26 cellular contexts compared by ENCODE assay signal in the genomic region with DNA sequence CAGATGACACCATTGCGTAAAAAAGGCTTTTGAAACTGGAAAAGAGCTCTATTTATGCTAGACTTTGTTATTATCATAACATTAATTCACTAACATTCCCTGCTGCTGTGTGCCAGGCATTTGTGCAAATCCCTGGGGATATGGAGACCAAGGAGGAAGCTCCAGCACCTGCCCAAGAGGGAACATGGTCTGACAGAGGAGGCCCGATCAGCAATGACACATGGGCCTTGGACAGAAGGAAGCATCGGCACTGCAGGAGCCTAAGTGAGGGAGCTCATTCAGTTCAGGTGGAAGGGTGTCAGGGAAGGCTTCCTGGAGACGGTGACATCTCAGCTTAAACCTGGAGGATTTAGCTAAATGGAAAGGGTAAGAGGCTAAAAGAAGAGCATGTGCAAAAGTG. TPM values are rescaled to one million over a fixed set of nuclear protein-coding genes. Genes with fewer than 3 reads are reported as not detected.
A peak's percentile ranks its signal among the peaks of the same experiment; 100 is the strongest.
DNase-seq lines count a peak whose midpoint lies in the region; ATAC-seq, FAIRE-seq and TF ChIP-seq lines count a peak whose summit lies in the region.
"Had no signal": no experiment of that assay in that cellular context is flagged by ENCODE, and none has a peak within 500 bp of the region (broad histone marks: within the 10 kb centered on the region; RNA-seq: fewer than 3 reads in every experiment).

No MANE protein-coding gene starts in this region.

- H4K91ac ChIP-seq in H1 (replicated peaks; ENCODE audit: insufficient read length, low read length): no peak overlapping the region

- FAIRE-seq in HepG2 (lab: Jason Lieb, UNC) (no peak), K562 (lab: Jason Lieb, UNC) (no peak), H1 (lab: Jason Lieb, UNC) (no peak)
- FAIRE-seq: A204.1, GM12878, GM19239, H54 had no signal

- H3K9me1 ChIP-seq in K562 (ENCODE audit: control insufficient read depth, insufficient read depth, low read length): no peaks in the 10 kb centered on the region

- in situ Hi-C loops in HepG2 (cut with HindIII; ENCODE audit: extremely low pct_ligation_motif_present, low pct_unique_long_range_greater_than_20kb) (no loop called here), K562 (cut with MboI) (no loop called here)

- H3K23me2 ChIP-seq in H1 (ENCODE audit: low read depth, low read length): peaks cover 7% of the 10 kb centered on the region; the same call in 1 of the 2 replicates

- 0 out of 2 replicates have a peak overlapping the region, but pooled peaks have one; percentile 60 for H2BK12ac ChIP-seq in H1 (ENCODE audit: low read depth, low read length)

- no peak for DNase-seq in HepG2 (ENCODE audit: low spot score)
- DNase-seq in right lobe of liver: no peak
- no peak for DNase-seq in K562 (ENCODE audit: extremely low read depth in 1 of 4, low spot score in 3 of 4)
- DNase-seq in H1 (ENCODE audit: low read depth in 1 of 2, low spot score in 2 of 2): no peak
- no peak for DNase-seq in coronary artery (ENCODE audit: low spot score)
- no peak for DNase-seq in AG08396 (ENCODE audit: low spot score)
- DNase-seq in putamen (ENCODE audit: low spot score): no peak
- no peak for DNase-seq in caudate nucleus (lab: John Stamatoyannopoulos, UW)
- DNase-seq: AML-193; BE2C; Calu3; CD4-positive, alpha-beta memory T cell; COR-L47; DMS53; DND-41; GDM1; HFFc6 had no signal

- no peak overlapping the region; the same call in 1 of the 2 replicates for H2AK5ac ChIP-seq in H1 (ENCODE audit: low read depth, low read length)

- H2BK20ac ChIP-seq in H1 (ENCODE audit: low read length): no peak overlapping the region; the same call in 1 of the 2 replicates

- H3K56ac ChIP-seq in H1 (replicated peaks; ENCODE audit: insufficient read length, low read depth, low read length): no peak overlapping the region

- TF ChIP-seq EP300 in HepG2 (IDR thresholded peaks at IDR 0.05; ENCODE audit: low read depth in 2 of 2, low read length in 2 of 2) (no peak), HepG2 (CRISPR knock-in tag; IDR thresholded peaks at IDR 0.05; ENCODE audit: borderline replicate concordance) (no peak), K562 (IDR thresholded peaks at IDR 0.05; ENCODE audit: low read length) (no peak), H1 (IDR thresholded peaks at IDR 0.05; ENCODE audit: borderline replicate concordance in 1 of 2, low read depth in 2 of 2, low read length in 2 of 2) (no peak)

- POLR2A ChIA-PET in HepG2 (lab: Yijun Ruan, JAX): interaction anchor here (0.8 to 1.2 kb wide), 4 partner anchors 9 to 14 kb away, joined by 3 to 11 read pairs (median 4); partner anchors contain the start of gene CAMK2N1
- POLR2A ChIA-PET in K562 (lab: Yijun Ruan, JAX): interaction anchor here (0.7 to 1.7 kb wide), 2 partner anchors 10 to 152 kb away, joined by 4 read pairs; no protein-coding TSS in a partner anchor
- POLR2A ChIA-PET in H1 (lab: Charles Lee; ENCODE audit: partially characterized antibody): interaction anchor here (1.7 kb wide), 1 partner anchor 10 kb away, joined by 4 read pairs; no protein-coding TSS in a partner anchor

- H3K79me1 ChIP-seq in H1 (ENCODE audit: low read depth, low read length): no peaks in the 10 kb centered on the region

- TF ChIP-seq RAD21 in HepG2 (CRISPR knock-in tag; IDR thresholded peaks at IDR 0.05): no peak
- no peak for TF ChIP-seq RAD21 in K562 (CRISPR knock-in tag; conservative IDR thresholded peaks at IDR 0.05 in 1 of 2, IDR thresholded peaks at IDR 0.05 in 1 of 2)
- TF ChIP-seq RAD21 in H1 (IDR thresholded peaks at IDR 0.05 in 1 of 2, conservative IDR thresholded peaks at IDR 0.05 in 1 of 2; ENCODE audit: low read depth in 2 of 2, low read length in 2 of 2): no peak

- peaks cover 2 to 8% of the 10 kb centered on the region in 2 experiments; a peak in 2 of 5 replicates for H3K27me3 ChIP-seq in HepG2 (ENCODE audit: control insufficient read depth in 1 of 2, insufficient read depth in 2 of 2, low read length in 2 of 2)
- no peaks in the 10 kb centered on the region for H3K27me3 ChIP-seq in right lobe of liver
- peaks cover 0 to 39% of the 10 kb centered on the region in 2 experiments; a peak in 3 of 5 replicates for H3K27me3 ChIP-seq in K562 (ENCODE audit: control insufficient read depth in 2 of 2, insufficient read depth in 2 of 2, low read length in 2 of 2)
- peaks cover 0 to 8% (median 3%) of the 10 kb centered on the region in 4 experiments; a peak in 5 of 7 replicates for H3K27me3 ChIP-seq in H1 (replicated peaks in 1 of 4; ENCODE audit: control insufficient read depth in 3 of 4, extremely low read depth in 1 of 4, insufficient read depth in 3 of 4, low read length in 3 of 4)
- H3K27me3 ChIP-seq: BE2C had no signal

- no peak overlapping the region for H3K14ac ChIP-seq in H1 (ENCODE audit: insufficient read length)

- H2AFZ ChIP-seq in HepG2 (ENCODE audit: low read length) (no peak overlapping the region), K562 (ENCODE audit: low read depth, low read length) (no peak overlapping the region), H1 (ENCODE audit: low read length) (no peak overlapping the region)

- peaks cover 8% of the 10 kb centered on the region for H3K79me2 ChIP-seq in HepG2 (ENCODE audit: insufficient read depth, low read length)
- H3K79me2 ChIP-seq in K562 (ENCODE audit: control insufficient read depth, insufficient read depth, low read length): no peaks in the 10 kb centered on the region
- no peaks in the 10 kb centered on the region for H3K79me2 ChIP-seq in H1 (ENCODE audit: control insufficient read depth in 1 of 2, insufficient read depth in 2 of 2, low read length in 2 of 2)

- no peak overlapping the region for H4K8ac ChIP-seq in H1 (ENCODE audit: extremely low read depth, insufficient read depth, low read length)

- H2BK5ac ChIP-seq in H1 (ENCODE audit: low read depth, low read length): no peak overlapping the region

- H3K4me2 ChIP-seq in HepG2 (ENCODE audit: low read depth, low read length) (peak overlapping the region; percentile 6; the same call in 1 of the 2 replicates), K562 (ENCODE audit: insufficient read depth, low read length) (no peak overlapping the region), H1 (ENCODE audit: insufficient read depth in 1 of 2, low read depth in 2 of 2, low read length in 2 of 2) (no peak overlapping the region; a peak in 1 of 4 replicates)
- H3K4me2 ChIP-seq: BLaER1 treated with 17β-estradiol and CSF1 and Interleukin-3, amounts not matched to agents 10 nM and 100 nM had no signal

- H4K20me1 ChIP-seq in HepG2 (ENCODE audit: insufficient read depth, low read length) (no peaks in the 10 kb centered on the region), K562 (replicated peaks; ENCODE audit: control insufficient read depth, insufficient read depth, low read length) (peaks cover 3% of the 10 kb centered on the region; the same call in 1 of the 2 replicates), H1 (replicated peaks in 1 of 2; ENCODE audit: control insufficient read depth in 1 of 2, insufficient read depth in 2 of 2, low read length in 2 of 2) (no peaks in the 10 kb centered on the region)

- H2BK15ac ChIP-seq in H1 (ENCODE audit: low read length): peak overlapping the region; percentile 83

- H3K9me3 ChIP-seq in HepG2 (ENCODE audit: low read length) (no peaks in the 10 kb centered on the region), right lobe of liver (no peaks in the 10 kb centered on the region), K562 (replicated peaks; ENCODE audit: control insufficient read depth, insufficient read depth, low read depth, low read length) (no peaks in the 10 kb centered on the region), H1 (ENCODE audit: insufficient read depth in 2 of 2, low read depth in 1 of 2, low read length in 1 of 2) (no peaks in the 10 kb centered on the region)
- H3K9me3 ChIP-seq: BE2C; BLaER1 treated with 17β-estradiol and CSF1 and Interleukin-3, amounts not matched to agents 10 nM and 100 nM; HAP-1 had no signal

- no peak overlapping the region for H4K5ac ChIP-seq in H1 (ENCODE audit: insufficient read length, low read depth, low read length)

- no peak overlapping the region for H2BK120ac ChIP-seq in H1 (replicated peaks; ENCODE audit: low read depth, low read length)

- H3K27ac ChIP-seq in HepG2 (ENCODE audit: extremely low read length, insufficient read depth, low read length): peak overlapping the region; percentile 2
- no peak overlapping the region for H3K27ac ChIP-seq in right lobe of liver
- no peak overlapping the region for H3K27ac ChIP-seq in K562 (ENCODE audit: extremely low read depth, low read depth, low read length)
- H3K27ac ChIP-seq in H1 (ENCODE audit: low read depth, low read length): no peak overlapping the region
- H3K27ac ChIP-seq in coronary artery: no peak overlapping the region
- no peak overlapping the region for H3K27ac ChIP-seq in caudate nucleus (ENCODE audit: low read depth, low read length)
- H3K27ac ChIP-seq: 22Rv1; BLaER1 treated with 17β-estradiol and CSF1 and Interleukin-3, amounts not matched to agents 10 nM and 100 nM had no signal

- intact Hi-C loops in HepG2 (cut with micrococcal nuclease; ENCODE audit: unreplicated experiment): no loop called here
- intact Hi-C loops in right lobe of liver (cut with DNase I): no loop called here
- intact Hi-C loops in K562 (cut with micrococcal nuclease): no loop called here

- no TSS peak for BruUV-seq in HepG2 (replicated peaks; lab: Mats Ljungman, UMichigan)
- no TSS peak for BruUV-seq in K562 (replicated peaks; lab: Mats Ljungman, UMichigan)

- CTCF ChIA-PET in HepG2 (lab: Yijun Ruan, JAX; ENCODE audit: low intra/inter-chr PET ratio, low total read pairs): no interaction called here
- CTCF ChIA-PET in K562 (lab: Yijun Ruan, JAX; ENCODE audit: low intra/inter-chr PET ratio): no interaction called here
- CTCF ChIA-PET in H1 (lab: Charles Lee; ENCODE audit: partially characterized antibody): interaction anchor here (1.0 to 4.2 kb wide), 5 partner anchors 11 to 137 kb away, joined by 3 to 26 read pairs (median 4); no protein-coding TSS in a partner anchor

- TF ChIP-seq POLR2A in HepG2 (IDR thresholded peaks at IDR 0.05; ENCODE audit: insufficient read depth in 1 of 2, low read depth in 2 of 2, low read length in 2 of 2): no peak
- TF ChIP-seq POLR2A in right lobe of liver (IDR thresholded peaks at IDR 0.05): no peak
- no peak for TF ChIP-seq POLR2A in K562 (conservative IDR thresholded peaks at IDR 0.05)
- no peak for TF ChIP-seq POLR2A in H1 (IDR thresholded peaks at IDR 0.05; ENCODE audit: control extremely low read depth in 1 of 2, low read depth in 2 of 2, low read length in 2 of 2)

- H3K23ac ChIP-seq in H1 (ENCODE audit: insufficient read length): no peak overlapping the region

- H3K4me3 ChIP-seq in HepG2 (replicated peaks in 1 of 3; ENCODE audit: insufficient read depth in 1 of 3, low read depth in 2 of 3, low read length in 3 of 3) (no peak overlapping the region), right lobe of liver (no peak overlapping the region), K562 (no peak overlapping the region), H1 (ENCODE audit: extremely low read depth in 1 of 4, insufficient read depth in 2 of 4, low read depth in 3 of 4, low read length in 4 of 4) (no peak overlapping the region), coronary artery (no peak overlapping the region)
- H3K4me3 ChIP-seq: BLaER1 treated with 17β-estradiol and CSF1 and Interleukin-3, amounts not matched to agents 10 nM and 100 nM; GM12878; HAP-1 had no signal

- H3K4me1 ChIP-seq in HepG2 (ENCODE audit: insufficient read depth, low read length) (peaks cover 53% of the 10 kb centered on the region), right lobe of liver (peaks cover 3 to 21% (median 12%) of the 10 kb centered on the region in 4 donors), K562 (replicated peaks in 1 of 2; ENCODE audit: control insufficient read depth in 2 of 2, insufficient read depth in 2 of 2, low read length in 2 of 2) (peaks cover 5 to 14% of the 10 kb centered on the region in 2 experiments; a peak in 4 of 5 replicates), H1 (replicated peaks in 1 of 4; ENCODE audit: control insufficient read depth in 3 of 4, insufficient read depth in 4 of 4, low read length in 3 of 4) (peaks cover 6 to 14% (median 11%) of the 10 kb centered on the region in 4 experiments; a peak in 6 of 7 replicates)
- H3K4me1 ChIP-seq: BLaER1 treated with 17β-estradiol and CSF1 and Interleukin-3, amounts not matched to agents 10 nM and 100 nM had no signal

- H3K9ac ChIP-seq in HepG2 (ENCODE audit: insufficient read depth, low read depth, low read length) (no peak overlapping the region), K562 (ENCODE audit: insufficient read depth in 1 of 2, low read depth in 2 of 2, low read length in 2 of 2) (no peak overlapping the region), H1 (replicated peaks in 1 of 4; ENCODE audit: extremely low read depth in 1 of 4, low read depth in 3 of 4, low read length in 3 of 4) (no peak overlapping the region)
- H3K9ac ChIP-seq: BLaER1 treated with 17β-estradiol and CSF1 and Interleukin-3, amounts not matched to agents 10 nM and 100 nM had no signal

- H3K4ac ChIP-seq in H1 (replicated peaks; ENCODE audit: insufficient read length, low read depth, low read length): no peak overlapping the region

- H3K36me3 ChIP-seq in HepG2 (replicated peaks in 1 of 2; ENCODE audit: control insufficient read depth in 1 of 2, insufficient read depth in 2 of 2, low read length in 2 of 2) (no peaks in the 10 kb centered on the region), right lobe of liver (no peaks in the 10 kb centered on the region), K562 (ENCODE audit: control insufficient read depth, insufficient read depth, low read length) (no peaks in the 10 kb centered on the region), H1 (ENCODE audit: control insufficient read depth in 2 of 4, insufficient read depth in 4 of 4, low read length in 3 of 4) (no peaks in the 10 kb centered on the region)
- H3K36me3 ChIP-seq: BE2C; BLaER1 treated with 17β-estradiol and CSF1 and Interleukin-3, amounts not matched to agents 10 nM and 100 nM; HAP-1 had no signal

- H3K18ac ChIP-seq in H1 (ENCODE audit: extremely low read depth, low read length): no peak overlapping the region

- 66% methylated on average over 4 of the region's 4 CpGs for WGBS in HepG2 (ENCODE audit: low lambda C conversion rate)
- WGBS in right lobe of liver (ENCODE audit: insufficient coverage, low coverage, low lambda C conversion rate, missing lambda C conversion rate): 88% methylated on average over 3 of the region's 4 CpGs
- 9% methylated on average over 4 of the region's 4 CpGs for WGBS in K562 (ENCODE audit: insufficient coverage, low coverage, missing lambda C conversion rate)
- WGBS in H1 (ENCODE audit: extremely low coverage in 1 of 2, insufficient coverage in 1 of 2, insufficient read length in 1 of 2, insufficient replicate concordance in 2 of 2, low coverage in 1 of 2, low lambda C conversion rate in 2 of 2, missing lambda C conversion rate in 1 of 2), 2 experiments: 79% methylated on average over 4 of the region's 4 CpGs; no CpG with 5 or more reads in 1 of the 2 experiments

- no peak for ATAC-seq in HepG2
- ATAC-seq in right lobe of liver: no peak
- no peak for ATAC-seq in K562
- ATAC-seq: GM12878, GM23338 had no signal

- TF ChIP-seq CTCF in HepG2 (CRISPR knock-in tag; IDR thresholded peaks at IDR 0.05) (no peak), right lobe of liver (IDR thresholded peaks at IDR 0.05) (no peak), K562 (IDR thresholded peaks at IDR 0.05 in 2 of 3, conservative IDR thresholded peaks at IDR 0.05 in 1 of 3; ENCODE audit: insufficient read depth in 2 of 3, low read depth in 1 of 3, low read length in 3 of 3) (no peak), H1 (IDR thresholded peaks at IDR 0.05; ENCODE audit: control extremely low read depth in 1 of 3, insufficient read depth in 1 of 3, low read depth in 1 of 3, low read length in 3 of 3) (no peak), coronary artery (IDR thresholded peaks at IDR 0.05) (no peak)

RNA-seq across cellular contexts. Expression of gene CAMK2N1, which starts 13.9 kb away (rescaled TPM):
- total RNA-seq in HepG2 (2016; rRNA removed; fragmentation: Illumina TruSeq; extraction: Trizol): 38.6 and 44.3 TPM in 2 replicates
- total RNA-seq in HepG2 (2016; cell fraction: cytosol; rRNA removed; fragmentation: Illumina TruSeq; extraction: Trizol; ENCODE audit: low read depth): 53.6 and 65.2 TPM in 2 replicates
- total RNA-seq in HepG2 (2016; cell fraction: insoluble cytoplasmic fraction; rRNA removed; fragmentation: Illumina TruSeq; extraction: Trizol): 39.6 and 42.8 TPM in 2 replicates
- total RNA-seq in HepG2 (2016; cell fraction: membrane; rRNA removed; fragmentation: Illumina TruSeq; extraction: Trizol): 110 and 117 TPM in 2 replicates
- 21.4 and 29.3 TPM in 2 replicates for total RNA-seq in HepG2 (2016; cell fraction: nucleus; rRNA removed; fragmentation: Illumina TruSeq; extraction: Trizol)
- polyA plus RNA-seq in HepG2 (2011; rRNA removed): 32.7 and 38.0 TPM in 2 replicates
- 27.0 and 40.8 TPM in 2 replicates for polyA plus RNA-seq in HepG2 (2011; cell fraction: cytosol; rRNA removed)
- polyA plus RNA-seq in HepG2 (2011; cell fraction: nucleus; rRNA removed): 23.2 and 28.1 TPM in 2 replicates
- polyA plus RNA-seq in HepG2 (2012): 108 and 112 TPM in 2 replicates
- polyA plus RNA-seq in HepG2 (2016; cell fraction: cytosol; fragmentation: Illumina TruSeq; extraction: Trizol; ENCODE audit: low read depth): 238 and 250 TPM in 2 replicates
- polyA plus RNA-seq in HepG2 (2016; cell fraction: insoluble cytoplasmic fraction; fragmentation: Illumina TruSeq; extraction: Trizol; ENCODE audit: low read depth): 120 and 152 TPM in 2 replicates
- 340 and 368 TPM in 2 replicates for polyA plus RNA-seq in HepG2 (2016; cell fraction: membrane; fragmentation: Illumina TruSeq; extraction: Trizol; ENCODE audit: low read depth)
- 110 and 112 TPM in 2 replicates for polyA plus RNA-seq in HepG2 (2016; cell fraction: nucleus; fragmentation: Illumina TruSeq; extraction: Trizol; ENCODE audit: insufficient read depth, low read depth)
- polyA minus RNA-seq in HepG2 (2011; rRNA and poly(A)+ RNA removed; ENCODE audit: low replicate concordance): 0.12 and 20.9 TPM in 2 replicates
- polyA minus RNA-seq in HepG2 (2011; cell fraction: cytosol; rRNA and poly(A)+ RNA removed): 34.7 and 39.2 TPM in 2 replicates
- 19.4 and 21.5 TPM in 2 replicates for polyA minus RNA-seq in HepG2 (2011; cell fraction: nucleus; rRNA and poly(A)+ RNA removed)
- 10 to 100 TPM; 10.4 to 30.2 (median 20.1) TPM for total RNA-seq in right lobe of liver
- 1.1 and 1.2 TPM in 2 replicates for total RNA-seq in K562 (2011; cell fraction: chromatin; rRNA removed; ENCODE audit: low replicate concordance)
- 0.17 and 1.2 TPM in 2 replicates for total RNA-seq in K562 (2011; cell fraction: nucleolus; rRNA removed)
- total RNA-seq in K562 (2011; cell fraction: nucleoplasm; rRNA removed): 0.81 and 2.7 TPM in 2 replicates
- total RNA-seq in K562 (2014; rRNA removed): 0.09 and 0.24 TPM in 2 replicates
- 0.15 and 0.22 TPM in 2 replicates for total RNA-seq in K562 (2014; rRNA removed; fragmentation: Illumina TruSeq; extraction: Trizol)
- 0.15 and 0.25 TPM in 2 replicates for total RNA-seq in K562 (2015; rRNA removed; fragmentation: Illumina TruSeq; extraction: Trizol)
- total RNA-seq in K562 (2021): 1.4 and 2.1 TPM in 2 replicates
- polyA plus RNA-seq in K562 (2011; rRNA removed): 0.27 and 0.47 TPM in 2 replicates
- polyA plus RNA-seq in K562 (2011; cell fraction: cytosol; rRNA removed): 0.27 and 0.28 TPM in 2 replicates
- 0.32 and 0.84 TPM in 2 replicates for polyA plus RNA-seq in K562 (2011; cell fraction: nucleus; rRNA removed)
- 1.7 and 2.2 TPM in 2 replicates for polyA plus RNA-seq in K562 (2012)
- polyA plus RNA-seq in K562 (2014; fragmentation: Illumina TruSeq; extraction: Trizol): 0.74 and 1.1 TPM in 2 replicates
- under 1 TPM; 0.20 to 0.34 TPM for polyA plus RNA-seq in K562 (2014; fragmentation: Nextera tagmentation; extraction: Ambion mirVana)
- polyA plus RNA-seq in K562 (2014; rRNA removed): 0.45 and 0.52 TPM in 2 replicates
- 0.24 and 0.32 TPM in 2 replicates for polyA minus RNA-seq in K562 (2011; rRNA and poly(A)+ RNA removed)
- 0.38 and 0.55 TPM in 2 replicates for polyA minus RNA-seq in K562 (2011; cell fraction: cytosol; rRNA and poly(A)+ RNA removed)
- 0.11 and 0.27 TPM in 2 replicates for polyA minus RNA-seq in K562 (2011; cell fraction: nucleus; rRNA and poly(A)+ RNA removed)
- total RNA-seq in H1 (2021; fragmentation: NEBNext Ultra II Directional; extraction: Animal tissue kit (Norgen Biotek cat#: 25700)): 5.6 and 7.4 TPM in 2 replicates
- 1.8 and 2.3 TPM in 2 replicates for polyA plus RNA-seq in H1 (2011; rRNA removed)
- 2.2 TPM for polyA plus RNA-seq in H1 (2011; cell fraction: cytosol; rRNA removed)
- polyA plus RNA-seq in H1 (2011; cell fraction: nucleus; rRNA removed): 2.4 TPM
- polyA plus RNA-seq in H1 (2012, experiment 1 of 2): 4.4 to 6.6 TPM (median 4.5 TPM) in 4 replicates
- 3.6 TPM for polyA plus RNA-seq in H1 (2012, experiment 2 of 2)
- 8.6 TPM for polyA plus RNA-seq in H1 (2013, experiment 1 of 2)
- 8.6 TPM for polyA plus RNA-seq in H1 (2013, experiment 2 of 2)
- 0.34 and 0.41 TPM in 2 replicates for polyA minus RNA-seq in H1 (2011; rRNA and poly(A)+ RNA removed)
- polyA minus RNA-seq in H1 (2011; cell fraction: cytosol; rRNA and poly(A)+ RNA removed): 2.3 TPM
- polyA minus RNA-seq in H1 (2011; cell fraction: nucleus; rRNA and poly(A)+ RNA removed): 1.4 TPM
- polyA plus RNA-seq: CD14-positive monocyte, GM12878 had no signal

RNA-seq across cellular contexts. Expression of gene MUL1, which starts 35.8 kb away (rescaled TPM):
- total RNA-seq in HepG2 (2016; rRNA removed; fragmentation: Illumina TruSeq; extraction: Trizol) (13.5 and 26.5 TPM in 2 replicates), right lobe of liver (10 to 100 TPM; 14.4 to 33.6 (median 16.7) TPM), K562 (2014; rRNA removed) (20.1 and 25.0 TPM in 2 replicates), K562 (2014; rRNA removed; fragmentation: Illumina TruSeq; extraction: Trizol) (12.7 and 14.5 TPM in 2 replicates), K562 (2015; rRNA removed; fragmentation: Illumina TruSeq; extraction: Trizol) (18.6 and 18.7 TPM in 2 replicates), K562 (2021) (32.9 and 34.6 TPM in 2 replicates)
- total RNA-seq in HepG2 (2016; cell fraction: cytosol; rRNA removed; fragmentation: Illumina TruSeq; extraction: Trizol; ENCODE audit: low read depth): 3.2 TPM in 2 replicates
- 14.3 and 26.3 TPM in 2 replicates for total RNA-seq in HepG2 (2016; cell fraction: insoluble cytoplasmic fraction; rRNA removed; fragmentation: Illumina TruSeq; extraction: Trizol)
- total RNA-seq in HepG2 (2016; cell fraction: membrane; rRNA removed; fragmentation: Illumina TruSeq; extraction: Trizol): 8.5 and 8.6 TPM in 2 replicates
- 23.1 and 27.3 TPM in 2 replicates for total RNA-seq in HepG2 (2016; cell fraction: nucleus; rRNA removed; fragmentation: Illumina TruSeq; extraction: Trizol)
- polyA plus RNA-seq in HepG2 (2011; rRNA removed) (21.5 and 27.5 TPM in 2 replicates), K562 (2011; rRNA removed) (19.3 and 21.6 TPM in 2 replicates), K562 (2014; fragmentation: Illumina TruSeq; extraction: Trizol) (26.2 and 26.5 TPM in 2 replicates), K562 (2014; fragmentation: Nextera tagmentation; extraction: Ambion mirVana) (10 to 100 TPM; 10.4 to 14.7 TPM), K562 (2014; rRNA removed) (22.0 and 23.7 TPM in 2 replicates), H1 (2011; rRNA removed) (20.5 and 20.8 TPM in 2 replicates)
- 23.9 and 24.3 TPM in 2 replicates for polyA plus RNA-seq in HepG2 (2011; cell fraction: cytosol; rRNA removed)
- 10.0 and 11.8 TPM in 2 replicates for polyA plus RNA-seq in HepG2 (2011; cell fraction: nucleus; rRNA removed)
- polyA plus RNA-seq in HepG2 (2012): 14.9 and 20.0 TPM in 2 replicates
- polyA plus RNA-seq in HepG2 (2016; cell fraction: cytosol; fragmentation: Illumina TruSeq; extraction: Trizol; ENCODE audit: low read depth): 2.4 and 2.6 TPM in 2 replicates
- 11.3 and 11.9 TPM in 2 replicates for polyA plus RNA-seq in HepG2 (2016; cell fraction: insoluble cytoplasmic fraction; fragmentation: Illumina TruSeq; extraction: Trizol; ENCODE audit: low read depth)
- 4.4 and 5.3 TPM in 2 replicates for polyA plus RNA-seq in HepG2 (2016; cell fraction: membrane; fragmentation: Illumina TruSeq; extraction: Trizol; ENCODE audit: low read depth)
- polyA plus RNA-seq in HepG2 (2016; cell fraction: nucleus; fragmentation: Illumina TruSeq; extraction: Trizol; ENCODE audit: insufficient read depth, low read depth): 30.1 and 33.2 TPM in 2 replicates
- 40.2 and 48.7 TPM in 2 replicates for polyA minus RNA-seq in HepG2 (2011; rRNA and poly(A)+ RNA removed; ENCODE audit: low replicate concordance)
- 14.6 and 15.2 TPM in 2 replicates for polyA minus RNA-seq in HepG2 (2011; cell fraction: cytosol; rRNA and poly(A)+ RNA removed)
- polyA minus RNA-seq in HepG2 (2011; cell fraction: nucleus; rRNA and poly(A)+ RNA removed): 14.5 TPM in 2 replicates
- 13.4 and 41.5 TPM in 2 replicates for total RNA-seq in K562 (2011; cell fraction: chromatin; rRNA removed; ENCODE audit: low replicate concordance)
- total RNA-seq in K562 (2011; cell fraction: nucleolus; rRNA removed): 54.0 and 57.2 TPM in 2 replicates
- total RNA-seq in K562 (2011; cell fraction: nucleoplasm; rRNA removed): 39.6 and 40.0 TPM in 2 replicates
- polyA plus RNA-seq in K562 (2011; cell fraction: cytosol; rRNA removed): 22.4 and 29.8 TPM in 2 replicates
- polyA plus RNA-seq in K562 (2011; cell fraction: nucleus; rRNA removed): 16.2 and 16.7 TPM in 2 replicates
- polyA plus RNA-seq in K562 (2012): 25.8 and 26.7 TPM in 2 replicates
- 14.0 and 16.3 TPM in 2 replicates for polyA minus RNA-seq in K562 (2011; rRNA and poly(A)+ RNA removed)
- polyA minus RNA-seq in K562 (2011; cell fraction: cytosol; rRNA and poly(A)+ RNA removed): 16.0 and 19.4 TPM in 2 replicates
- 10.5 and 15.2 TPM in 2 replicates for polyA minus RNA-seq in K562 (2011; cell fraction: nucleus; rRNA and poly(A)+ RNA removed)
- total RNA-seq in H1 (2021; fragmentation: NEBNext Ultra II Directional; extraction: Animal tissue kit (Norgen Biotek cat#: 25700)): 16.4 and 16.9 TPM in 2 replicates
- 17.4 TPM for polyA plus RNA-seq in H1 (2011; cell fraction: cytosol; rRNA removed)
- polyA plus RNA-seq in H1 (2011; cell fraction: nucleus; rRNA removed): 20.6 TPM
- polyA plus RNA-seq in H1 (2012, experiment 1 of 2): 12.0 to 19.7 TPM (median 17.1 TPM) in 4 replicates
- 22.2 TPM for polyA plus RNA-seq in H1 (2012, experiment 2 of 2)
- 17.9 TPM for polyA plus RNA-seq in H1 (2013, experiment 1 of 2)
- polyA plus RNA-seq in H1 (2013, experiment 2 of 2): 20.4 TPM
- polyA minus RNA-seq in H1 (2011; rRNA and poly(A)+ RNA removed): 21.6 and 22.8 TPM in 2 replicates
- 10.4 TPM for polyA minus RNA-seq in H1 (2011; cell fraction: cytosol; rRNA and poly(A)+ RNA removed)
- 13.4 TPM for polyA minus RNA-seq in H1 (2011; cell fraction: nucleus; rRNA and poly(A)+ RNA removed)

Comparison
In these comparisons a context has a peak if more than half of its experiments do, and no peak if none do; other contexts are left out.
1. Of the 241 proteins assayed by ChIP-seq in both HepG2 and K562: peak only in HepG2: none; only in K562: ZFP36; in both: none; in neither: 240.